ENCODE assay signal across 9 cellular contexts in genomic region chr5:92687793-92688467, GRCh38.
A peak's percentile ranks its signal among the peaks of the same experiment; 100 is the strongest.
DNase-seq lines count a peak whose midpoint lies in the region; ATAC-seq and TF ChIP-seq lines count a peak whose summit lies in the region.
"Had no signal": no experiment of that assay in that cellular context is flagged by ENCODE, and none has a peak within 500 bp of the region (broad histone marks: within the 10 kb centered on the region; RNA-seq: fewer than 3 reads in every experiment).

No MANE protein-coding gene starts in this region.

- ATAC-seq in HG03342 (IDR thresholded peaks at IDR 0.05; ENCODE audit: unreplicated experiment): no peak
- ATAC-seq in GM19452 (IDR thresholded peaks at IDR 0.05; ENCODE audit: unreplicated experiment): no peak

- no peak overlapping the region for H3K27ac Mint-ChIP-seq in T-helper 2 cell treated with Interferon-gamma antibody and Interleukin-4, amounts not matched to agents 5 μg/mL and 100 μg/mL, for 36 hours
- H3K27ac Mint-ChIP-seq: IgD-negative memory B cell had no signal

- peak overlapping the region in 50 of 59 donors; percentile 1 to 80 (median 56) for H3K27ac ChIP-seq in dorsolateral prefrontal cortex

- no peaks in the 10 kb centered on the region for H3K27me3 ChIP-seq in dorsolateral prefrontal cortex

- peaks cover 24% of the 10 kb centered on the region for H3K9me3 Mint-ChIP-seq in T-helper 2 cell treated with Interferon-gamma antibody and Interleukin-4, amounts not matched to agents 5 μg/mL and 100 μg/mL, for 36 hours

- peak in 52 of 56 donors; percentile 26 to 68 (median 46) for TF ChIP-seq CTCF in dorsolateral prefrontal cortex (IDR thresholded peaks at IDR 0.05 in 54 of 56, conservative IDR thresholded peaks at IDR 0.05 in 2 of 56; ENCODE audit: low read depth in 1 of 56, partially characterized antibody in 56 of 56)

- DNase-seq in D341Med (ENCODE audit: low spot score): peak; percentile 50
- peak; percentile 48 for DNase-seq in NCI-H2227 (lab: John Stamatoyannopoulos, UW; ENCODE audit: unreplicated experiment)
- peak in 2 of 10 donors; percentile 6 to 15 for DNase-seq in dorsolateral prefrontal cortex
- DNase-seq in myocyte (ENCODE audit: low read depth): peak; percentile 60
- no peak for DNase-seq in T-helper 2 cell treated with Interferon-gamma antibody and Interleukin-4, amounts not matched to agents 5 μg/mL and 100 μg/mL, for 36 hours (ENCODE audit: low spot score)
- DNase-seq in NCI-H226: no peak

- intact Hi-C loops in dorsolateral prefrontal cortex (cut with DNase I): loop anchor here (10.0 kb wide), 2 partner anchors 887 to 897 kb away; partner anchors contain the start of genes NR2F1 (in 1 of the 2) and NR2F1-AS1 (in 1 of the 2)

- H3K27me3 Mint-ChIP-seq in T-helper 2 cell treated with Interferon-gamma antibody and Interleukin-4, amounts not matched to agents 5 μg/mL and 100 μg/mL, for 36 hours (ENCODE audit: low read depth): no peaks in the 10 kb centered on the region
- H3K27me3 Mint-ChIP-seq: IgD-negative memory B cell had no signal

- no peaks in the 10 kb centered on the region for H3K4me1 Mint-ChIP-seq in T-helper 2 cell treated with Interferon-gamma antibody and Interleukin-4, amounts not matched to agents 5 μg/mL and 100 μg/mL, for 36 hours (ENCODE audit: low read depth)
- H3K4me1 Mint-ChIP-seq: IgD-negative memory B cell had no signal

- H3K4me3 ChIP-seq in dorsolateral prefrontal cortex: peak overlapping the region in 57 of 59 donors; percentile 8 to 60 (median 42)

- H3K36me3 Mint-ChIP-seq in T-helper 2 cell treated with Interferon-gamma antibody and Interleukin-4, amounts not matched to agents 5 μg/mL and 100 μg/mL, for 36 hours (ENCODE audit: low read depth): no peaks in the 10 kb centered on the region
- H3K36me3 Mint-ChIP-seq: IgD-negative memory B cell had no signal

- H3K4me3 Mint-ChIP-seq in T-helper 2 cell treated with Interferon-gamma antibody and Interleukin-4, amounts not matched to agents 5 μg/mL and 100 μg/mL, for 36 hours: no peak overlapping the region
- H3K4me3 Mint-ChIP-seq: IgD-negative memory B cell had no signal

Comparison
In these comparisons a context has a peak if more than half of its experiments do, and no peak if none do; other contexts are left out.
1. DNase-seq: peak in D341Med (single experiment), NCI-H2227 (single experiment) and myocyte (single experiment); none in T-helper 2 cell treated with Interferon-gamma antibody and Interleukin-4, amounts not matched to agents 5 μg/mL and 100 μg/mL, for 36 hours (single experiment) and NCI-H226 (single experiment).